Comparison of ENCODE assay signal across 1 cellular context in the genomic region with DNA sequence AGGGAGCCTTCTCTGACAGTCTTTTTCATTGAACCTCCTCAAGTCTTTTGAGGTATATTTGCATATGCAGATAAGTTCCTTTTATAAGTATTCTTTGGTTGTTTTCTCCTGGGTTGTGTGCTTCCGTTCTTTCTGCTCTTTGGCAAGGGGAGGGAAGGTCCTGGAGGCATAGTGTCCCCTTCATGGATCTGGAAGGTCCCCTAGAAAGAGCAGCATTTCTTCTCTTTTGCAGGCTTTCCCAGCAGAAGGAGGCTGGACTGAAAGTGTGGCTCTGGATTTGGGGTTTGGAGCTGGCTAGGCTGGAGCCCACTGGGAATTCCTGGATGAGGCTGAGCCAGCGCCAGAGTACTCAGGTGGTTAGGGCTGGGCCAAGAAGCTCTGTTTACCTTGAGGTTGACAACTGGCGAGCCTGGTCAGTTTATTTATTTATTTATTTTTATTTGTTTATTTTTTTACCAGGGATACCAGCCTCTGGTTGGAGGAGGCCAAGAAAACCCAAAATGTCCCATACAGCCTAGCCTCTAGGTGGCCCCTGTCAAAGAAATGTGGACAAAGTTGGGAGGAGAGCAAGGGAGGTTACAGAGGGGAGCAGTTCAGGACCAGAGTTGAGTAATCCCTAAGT.
TF ChIP-seq lines count a peak whose summit lies in the region.

No MANE protein-coding gene starts in this region.

TF ChIP-seq in K562, 482 proteins besides CTCF, POLR2A, EP300 and RAD21 (continued from another document):
- TF ChIP-seq MGA (IDR thresholded peaks at IDR 0.05) (no peak), PKNOX1 (IDR thresholded peaks at IDR 0.05) (peak; percentile 36; the same call in 1 of the 2 replicates), BRD4 (IDR thresholded peaks at IDR 0.05) (no peak), ZNF143 (CRISPR knock-in tag; IDR thresholded peaks at IDR 0.05) (no peak), PHB (CRISPR knock-in tag; IDR thresholded peaks at IDR 0.05) (no peak), ZNF76 (CRISPR knock-in tag; IDR thresholded peaks at IDR 0.05; ENCODE audit: borderline replicate concordance) (no peak), MECOM (CRISPR knock-in tag; IDR thresholded peaks at IDR 0.05) (no peak), ESRRA (IDR thresholded peaks at IDR 0.05; ENCODE audit: borderline replicate concordance, low read depth) (no peak), FOXP1 (CRISPR knock-in tag; IDR thresholded peaks at IDR 0.05) (no peak), ZBTB7A (IDR thresholded peaks at IDR 0.05; ENCODE audit: borderline replicate concordance, control insufficient read depth, low read depth, low read length) (no peak)
